ENCODE assay signal across 8 cellular contexts in genomic region chr5:150560401-150561191, GRCh38. TPM values are rescaled to one million over a fixed set of nuclear protein-coding genes. Genes with fewer than 3 reads are reported as not detected.
DNase-seq lines count a peak whose midpoint lies in the region; ATAC-seq, FAIRE-seq and TF ChIP-seq lines count a peak whose summit lies in the region.

No MANE protein-coding gene starts in this region.

- H3K9me3 Mint-ChIP-seq in activated B cell treated with CpG ODN at 0.5 μM for 24 hours: no peaks in the 10 kb centered on the region

- no peaks in the 10 kb centered on the region for H3K27me3 Mint-ChIP-seq in activated B cell treated with CpG ODN at 0.5 μM for 24 hours

- H3K36me3 ChIP-seq in kidney epithelial cell (ENCODE audit: control insufficient read depth, insufficient read depth, low read length): no peaks in the 10 kb centered on the region

- no peaks in the 10 kb centered on the region for H3K36me3 Mint-ChIP-seq in activated B cell treated with CpG ODN at 0.5 μM for 24 hours (ENCODE audit: low read depth)

- no peak overlapping the region for H3K4me3 Mint-ChIP-seq in activated B cell treated with CpG ODN at 0.5 μM for 24 hours

- no peak overlapping the region for H3K27ac ChIP-seq in caudate nucleus (ENCODE audit: low read depth, low read length)

- intact Hi-C loops in activated B cell treated with CpG ODN at 0.5 μM for 24 hours (cut with micrococcal nuclease): loop anchor here (1.0 to 5.0 kb wide), 6 partner anchors 66 to 287 kb away; partner anchors contain the start of gene SMIM3

- no peak for DNase-seq in AG04449 (ENCODE audit: low read depth, low spot score)
- peak; percentile 64 for DNase-seq in GM18507 (ENCODE audit: extremely low spot score, insufficient read length, low read depth)
- DNase-seq in NCI-H2196 (lab: John Stamatoyannopoulos, UW; ENCODE audit: unreplicated experiment): peak; percentile 88
- DNase-seq in activated B cell treated with CpG ODN at 0.5 μM for 24 hours: peak; percentile 36
- DNase-seq in caudate nucleus (lab: John Stamatoyannopoulos, UW): peak in 58 of 61 donors; percentile 12 to 97 (median 64)
- peak; percentile 42 for DNase-seq in kidney epithelial cell (ENCODE audit: low read depth)
- peak; percentile 72 for DNase-seq in stimulated activated CD4-positive, alpha-beta T cell treated with anti-CD3 and anti-CD28 coated beads, Interleukin-4, amount 100 ng/mL, for 1 hour

- FAIRE-seq in GM18507 (lab: Jason Lieb, UNC): peak; percentile 88

- H3K4me3 ChIP-seq in AG04449 (ENCODE audit: low read depth, low read length) (no peak overlapping the region), kidney epithelial cell (ENCODE audit: low read depth, low read length) (no peak overlapping the region)

- CTCF ChIA-PET in AG04449 (lab: Yijun Ruan, JAX) (interaction anchor here (0.6 to 15.5 kb wide), 59 partner anchors 9 to 291 kb away, joined by 3 to 366 read pairs (median 5); partner anchors contain the start of genes MYOZ3, RBM22, RPS14 and SYNPO), activated B cell treated with CpG ODN at 0.5 μM for 24 hours (lab: Charles Lee) (interaction anchor here (0.7 to 10.9 kb wide), 17 partner anchors 12 to 491 kb away, joined by 3 to 122 read pairs (median 4); partner anchors contain the start of genes IRGM, MYOZ3, RBM22 and SMIM3)

- H3K27ac Mint-ChIP-seq in activated B cell treated with CpG ODN at 0.5 μM for 24 hours: no peak overlapping the region

- TF ChIP-seq CTCF in AG04449 (IDR thresholded peaks at IDR 0.05; ENCODE audit: insufficient read depth, low read length, missing control alignments): peak; percentile 76
- TF ChIP-seq CTCF in activated B cell treated with CpG ODN at 0.5 μM for 24 hours (IDR thresholded peaks at IDR 0.05): peak; percentile 44
- TF ChIP-seq CTCF in kidney epithelial cell (IDR thresholded peaks at IDR 0.05; ENCODE audit: insufficient read depth, low read length, poor library complexity, severe bottlenecking): peak; percentile 80

- ATAC-seq in HG03064 (IDR thresholded peaks at IDR 0.05; ENCODE audit: low read depth, unreplicated experiment) (peak; percentile 76), activated B cell treated with CpG ODN at 0.5 μM for 24 hours (ENCODE audit: low read depth) (peak; percentile 98)

- POLR2A ChIA-PET in AG04449 (lab: Yijun Ruan, JAX) (interaction anchor here (0.6 to 1.7 kb wide), 6 partner anchors 43 to 198 kb away, joined by 3 to 9 read pairs (median 4); partner anchors contain the start of genes DCTN4 and RBM22), activated B cell treated with CpG ODN at 0.5 μM for 24 hours (lab: Charles Lee) (interaction anchor here (0.6 to 1.3 kb wide), 4 partner anchors 95 to 286 kb away, joined by 3 to 12 read pairs (median 5); no protein-coding TSS in a partner anchor)

- no peaks in the 10 kb centered on the region for H3K27me3 ChIP-seq in kidney epithelial cell (ENCODE audit: control insufficient read depth, insufficient read depth, low read length)

- peaks cover 7% of the 10 kb centered on the region for H3K4me1 Mint-ChIP-seq in activated B cell treated with CpG ODN at 0.5 μM for 24 hours

RNA-seq across cellular contexts. Expression of gene NDST1, which starts 52.7 kb away (rescaled TPM):
- 5.7 and 8.1 TPM in 2 replicates for total RNA-seq in activated B cell treated with CpG ODN at 0.5 μM for 24 hours
- 155 and 192 TPM in 2 replicates for total RNA-seq in kidney epithelial cell

Comparison
In these comparisons a context has a peak if more than half of its experiments do, and no peak if none do; other contexts are left out.
1. RNA of gene NDST1, which starts 52.7 kb away (total RNA-seq): 155 to 192 TPM in kidney epithelial cell; 5.7 to 8.1 TPM in activated B cell treated with CpG ODN at 0.5 μM for 24 hours; every median in the first group is over 10 times any median in the second.
2. Peak in every context shown above with its lines, with median percentiles within 50 percentile points of each other: CTCF ChIP-seq.